Comparison of ENCODE assay signal across 2 cellular contexts in genomic region chr6:134532694-134533624, GRCh38.
TF ChIP-seq lines count a peak whose summit lies in the region.

No MANE protein-coding gene starts in this region.

TF ChIP-seq in A549, 52 proteins besides CTCF, POLR2A, EP300 and RAD21:
- TF ChIP-seq RARB (CRISPR knock-in tag; IDR thresholded peaks at IDR 0.05) (no peak), CBX8 (IDR thresholded peaks at IDR 0.05) (no peak), MAFK (IDR thresholded peaks at IDR 0.05; ENCODE audit: partially characterized antibody) (no peak)

TF ChIP-seq in H1, 55 proteins besides CTCF, POLR2A, EP300 and RAD21:
- no peak for TF ChIP-seq NANOG (IDR thresholded peaks at IDR 0.05; ENCODE audit: insufficient read depth, low read depth, low read length, poor library complexity, severe bottlenecking)
- TF ChIP-seq JUN (IDR thresholded peaks at IDR 0.05; ENCODE audit: low read depth, low read length), result no peak
- TF ChIP-seq TBP (IDR thresholded peaks at IDR 0.05; ENCODE audit: low read depth, low read length), result no peak
- no peak for TF ChIP-seq YY1 (IDR thresholded peaks at IDR 0.05; ENCODE audit: low read depth, low read length)
- no peak for TF ChIP-seq BCL11A (IDR thresholded peaks at IDR 0.05; ENCODE audit: low read depth in 2 of 2, low read length in 2 of 2)
- no peak for TF ChIP-seq KDM5A (IDR thresholded peaks at IDR 0.05; ENCODE audit: low read length)
- TF ChIP-seq, protein P1, sequence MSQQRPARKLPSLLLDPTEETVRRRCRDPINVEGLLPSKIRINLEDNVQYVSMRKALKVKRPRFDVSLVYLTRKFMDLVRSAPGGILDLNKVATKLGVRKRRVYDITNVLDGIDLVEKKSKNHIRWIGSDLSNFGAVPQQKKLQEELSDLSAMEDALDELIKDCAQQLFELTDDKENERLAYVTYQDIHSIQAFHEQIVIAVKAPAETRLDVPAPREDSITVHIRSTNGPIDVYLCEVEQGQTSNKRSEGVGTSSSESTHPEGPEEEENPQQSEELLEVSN (IDR thresholded peaks at IDR 0.05), result no peak
- TF ChIP-seq CREB1 (IDR thresholded peaks at IDR 0.05), result no peak
- no peak for TF ChIP-seq FOSL1 (IDR thresholded peaks at IDR 0.05; ENCODE audit: insufficient read depth, low read depth, low read length)
